Comparison of ENCODE assay signal across 12 cellular contexts in the genomic region with DNA sequence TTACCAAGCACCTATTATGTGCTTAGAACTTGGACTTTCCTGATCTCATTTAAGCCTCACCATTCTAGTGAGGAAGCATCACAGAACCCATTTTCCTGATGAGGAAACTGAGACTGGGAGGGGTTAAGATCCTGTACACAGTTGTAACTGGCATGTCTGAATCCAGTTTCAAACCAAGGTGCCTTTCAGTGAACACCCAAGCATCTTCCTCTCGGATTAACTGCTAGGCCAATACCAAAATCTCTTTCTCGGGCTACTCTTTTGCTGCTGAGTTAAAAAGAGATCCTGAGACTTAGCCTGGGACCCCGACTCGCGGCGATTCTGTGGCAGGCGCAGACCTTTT. TPM values are rescaled to one million over a fixed set of nuclear protein-coding genes. Genes with fewer than 3 reads are reported as not detected.
A peak's percentile ranks its signal among the peaks of the same experiment; 100 is the strongest.
DNase-seq lines count a peak whose midpoint lies in the region; ATAC-seq and TF ChIP-seq lines count a peak whose summit lies in the region.
"Had no signal": no experiment of that assay in that cellular context is flagged by ENCODE, and none has a peak within 500 bp of the region (broad histone marks: within the 10 kb centered on the region; RNA-seq: fewer than 3 reads in every experiment).

No MANE protein-coding gene starts in this region.

- in situ Hi-C loops in gastrocnemius medialis (cut with MboI; ENCODE audit: low sequenced_read_pairs in 4 of 4), result loop anchor here in 3 of 4 donors (5.0 to 25.0 kb wide), 4 partner anchors 184 to 326 kb away; no protein-coding TSS in a partner anchor

- TF ChIP-seq POLR2A in gastrocnemius medialis (IDR thresholded peaks at IDR 0.05), result no peak

- H3F3A ChIP-seq in GM23338 (replicated peaks; ENCODE audit: low read depth), result 0 out of 2 replicates have a peak, but pooled peaks cover 3% of the 10 kb centered on the region

- no peaks in the 10 kb centered on the region for H3K9me2 ChIP-seq in GM23338 (ENCODE audit: insufficient read depth)

- H3K4me3 ChIP-seq in GM23338, result peak overlapping the region; percentile 77
- H3K4me3 ChIP-seq in RWPE2 (ENCODE audit: severe bottlenecking), result peak overlapping the region; percentile 36
- H3K4me3 ChIP-seq in gastrocnemius medialis, result peak overlapping the region in 3 of 4 donors; percentile 50 to 72 (median 61)
- H3K4me3 ChIP-seq in BE2C (ENCODE audit: low read depth, low read length), result no peak overlapping the region

- ATAC-seq in GM23338 (no peak), RWPE2 (ENCODE audit: low read depth) (no peak), foreskin keratinocyte (no peak), gastrocnemius medialis (no peak), HG03097 (IDR thresholded peaks at IDR 0.05; ENCODE audit: low FRiP score, unreplicated experiment) (no peak)

- 0 out of 2 replicates have a peak, but pooled peaks cover 3% of the 10 kb centered on the region for H4K20me1 ChIP-seq in GM23338 (replicated peaks; ENCODE audit: insufficient read depth)

- peak overlapping the region; percentile 90 for H2AFZ ChIP-seq in GM23338

- TF ChIP-seq CTCF in GM23338 (conservative IDR thresholded peaks at IDR 0.05; ENCODE audit: low read depth in 2 of 2) (no peak), RWPE2 (IDR thresholded peaks at IDR 0.05; ENCODE audit: poor library complexity, severe bottlenecking) (no peak), foreskin keratinocyte (conservative IDR thresholded peaks at IDR 0.05) (no peak), gastrocnemius medialis (IDR thresholded peaks at IDR 0.05 in 4 of 5, conservative IDR thresholded peaks at IDR 0.05 in 1 of 5) (no peak), BE2C (IDR thresholded peaks at IDR 0.05; ENCODE audit: low read depth, low read length) (no peak)

- H3K4me2 ChIP-seq in GM23338, result peak overlapping the region; percentile 98

- no peaks in the 10 kb centered on the region for H3K9me3 Mint-ChIP-seq in GM23338

- H3K9me3 ChIP-seq in RWPE2 (ENCODE audit: severe bottlenecking) (peaks cover 3% of the 10 kb centered on the region), gastrocnemius medialis (no peaks in the 10 kb centered on the region), BE2C (no peaks in the 10 kb centered on the region)
- H3K9me3 ChIP-seq: Caco-2 had no signal

- no peak overlapping the region for H3K27ac Mint-ChIP-seq in GM23338
- H3K27ac Mint-ChIP-seq: activated naive CD8-positive, alpha-beta T cell; progenitor cell of endocrine pancreas had no signal

- H3K79me2 ChIP-seq in GM23338 (replicated peaks; ENCODE audit: insufficient read depth), result no peaks in the 10 kb centered on the region

- H3K36me3 Mint-ChIP-seq in GM23338 (ENCODE audit: low read depth), result no peaks in the 10 kb centered on the region
- H3K36me3 Mint-ChIP-seq: activated naive CD8-positive, alpha-beta T cell had no signal

- peaks cover 31% of the 10 kb centered on the region for H3K27me3 Mint-ChIP-seq in GM23338 (ENCODE audit: insufficient read depth, low read depth, poor library complexity)

- H3K27me3 ChIP-seq in GM23338 (ENCODE audit: insufficient read depth) (peaks cover 47% of the 10 kb centered on the region), RWPE2 (ENCODE audit: insufficient read depth, poor library complexity, severe bottlenecking) (peaks cover 19% of the 10 kb centered on the region), foreskin keratinocyte (peaks cover 7% of the 10 kb centered on the region), gastrocnemius medialis (peaks cover 24 to 28% (median 27%) of the 10 kb centered on the region in 3 donors), BE2C (peaks cover 39% of the 10 kb centered on the region)

- peaks cover 10% of the 10 kb centered on the region; the same call in 2 of the 3 replicates for H3K4me1 Mint-ChIP-seq in GM23338

- DNase-seq in GM23338 (ENCODE audit: low spot score) (no peak), RWPE2 (ENCODE audit: low spot score) (no peak), foreskin keratinocyte (peak in 1 of 2 donors; percentile 31), gastrocnemius medialis (no peak), cortex of kidney (lab: John Stamatoyannopoulos, UW) (no peak), BE2C (no peak)
- no peak for DNase-seq in stimulated activated CD4-positive, alpha-beta T cell treated with anti-CD3 and anti-CD28 coated beads, Interleukin-2, amount 100 ng/mL, for 48 hours
- DNase-seq: kidney glomerular epithelial cell had no signal

- intact Hi-C loops in gastrocnemius medialis (cut with DNase I; ENCODE audit: low total_unique reads), result loop anchor here (1.0 to 5.0 kb wide), 3 partner anchors 161 to 323 kb away; no protein-coding TSS in a partner anchor

- H3K4me1 ChIP-seq in GM23338 (ENCODE audit: insufficient read depth) (peaks cover 7% of the 10 kb centered on the region), RWPE2 (ENCODE audit: insufficient read depth, poor library complexity, severe bottlenecking) (peaks cover 24% of the 10 kb centered on the region), foreskin keratinocyte (peaks cover 20% of the 10 kb centered on the region), gastrocnemius medialis (peaks cover 20 to 24% of the 10 kb centered on the region in 2 donors), BE2C (no peaks in the 10 kb centered on the region)
- H3K4me1 ChIP-seq: Caco-2 had no signal

- peak overlapping the region; percentile 46; the same call in 2 of the 3 replicates for H3K4me3 Mint-ChIP-seq in GM23338

- H3K27ac ChIP-seq in GM23338 (ENCODE audit: low read depth) (no peak overlapping the region), RWPE2 (ENCODE audit: poor library complexity, severe bottlenecking) (peak overlapping the region; percentile 57), foreskin keratinocyte (peak overlapping the region; percentile 13), gastrocnemius medialis (no peak overlapping the region)

- H3K36me3 ChIP-seq in GM23338 (ENCODE audit: insufficient read depth) (no peaks in the 10 kb centered on the region), RWPE2 (ENCODE audit: low read depth) (no peaks in the 10 kb centered on the region), gastrocnemius medialis (no peaks in the 10 kb centered on the region), BE2C (no peaks in the 10 kb centered on the region)

TF ChIP-seq in GM23338, 12 proteins besides CTCF, POLR2A, EP300 and RAD21 (continues in another document):
- TF ChIP-seq EZH2 (IDR thresholded peaks at IDR 0.05; ENCODE audit: low read depth, unreplicated experiment) (no peak), STAT1 (IDR thresholded peaks at IDR 0.05; ENCODE audit: unreplicated experiment) (no peak), ZNF114 (CRISPR knock-in tag; IDR thresholded peaks at IDR 0.05) (no peak), JUNB (IDR thresholded peaks at IDR 0.05; ENCODE audit: unreplicated experiment) (no peak), ZNF331 (CRISPR knock-in tag; IDR thresholded peaks at IDR 0.05; ENCODE audit: low read depth) (no peak), CREB1 (CRISPR knock-in tag; IDR thresholded peaks at IDR 0.05; ENCODE audit: low read depth) (no peak), POLR2AphosphoS5 (IDR thresholded peaks at IDR 0.05; ENCODE audit: low read depth) (no peak), NANOG (IDR thresholded peaks at IDR 0.05; ENCODE audit: borderline replicate concordance) (no peak), EZH2phosphoT487 (IDR thresholded peaks at IDR 0.05; ENCODE audit: unreplicated experiment) (no peak)
- TF ChIP-seq, protein P1, sequence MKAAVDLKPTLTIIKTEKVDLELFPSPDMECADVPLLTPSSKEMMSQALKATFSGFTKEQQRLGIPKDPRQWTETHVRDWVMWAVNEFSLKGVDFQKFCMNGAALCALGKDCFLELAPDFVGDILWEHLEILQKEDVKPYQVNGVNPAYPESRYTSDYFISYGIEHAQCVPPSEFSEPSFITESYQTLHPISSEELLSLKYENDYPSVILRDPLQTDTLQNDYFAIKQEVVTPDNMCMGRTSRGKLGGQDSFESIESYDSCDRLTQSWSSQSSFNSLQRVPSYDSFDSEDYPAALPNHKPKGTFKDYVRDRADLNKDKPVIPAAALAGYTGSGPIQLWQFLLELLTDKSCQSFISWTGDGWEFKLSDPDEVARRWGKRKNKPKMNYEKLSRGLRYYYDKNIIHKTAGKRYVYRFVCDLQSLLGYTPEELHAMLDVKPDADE (IDR thresholded peaks at IDR 0.05), result no peak
- TF ChIP-seq, protein P2, sequence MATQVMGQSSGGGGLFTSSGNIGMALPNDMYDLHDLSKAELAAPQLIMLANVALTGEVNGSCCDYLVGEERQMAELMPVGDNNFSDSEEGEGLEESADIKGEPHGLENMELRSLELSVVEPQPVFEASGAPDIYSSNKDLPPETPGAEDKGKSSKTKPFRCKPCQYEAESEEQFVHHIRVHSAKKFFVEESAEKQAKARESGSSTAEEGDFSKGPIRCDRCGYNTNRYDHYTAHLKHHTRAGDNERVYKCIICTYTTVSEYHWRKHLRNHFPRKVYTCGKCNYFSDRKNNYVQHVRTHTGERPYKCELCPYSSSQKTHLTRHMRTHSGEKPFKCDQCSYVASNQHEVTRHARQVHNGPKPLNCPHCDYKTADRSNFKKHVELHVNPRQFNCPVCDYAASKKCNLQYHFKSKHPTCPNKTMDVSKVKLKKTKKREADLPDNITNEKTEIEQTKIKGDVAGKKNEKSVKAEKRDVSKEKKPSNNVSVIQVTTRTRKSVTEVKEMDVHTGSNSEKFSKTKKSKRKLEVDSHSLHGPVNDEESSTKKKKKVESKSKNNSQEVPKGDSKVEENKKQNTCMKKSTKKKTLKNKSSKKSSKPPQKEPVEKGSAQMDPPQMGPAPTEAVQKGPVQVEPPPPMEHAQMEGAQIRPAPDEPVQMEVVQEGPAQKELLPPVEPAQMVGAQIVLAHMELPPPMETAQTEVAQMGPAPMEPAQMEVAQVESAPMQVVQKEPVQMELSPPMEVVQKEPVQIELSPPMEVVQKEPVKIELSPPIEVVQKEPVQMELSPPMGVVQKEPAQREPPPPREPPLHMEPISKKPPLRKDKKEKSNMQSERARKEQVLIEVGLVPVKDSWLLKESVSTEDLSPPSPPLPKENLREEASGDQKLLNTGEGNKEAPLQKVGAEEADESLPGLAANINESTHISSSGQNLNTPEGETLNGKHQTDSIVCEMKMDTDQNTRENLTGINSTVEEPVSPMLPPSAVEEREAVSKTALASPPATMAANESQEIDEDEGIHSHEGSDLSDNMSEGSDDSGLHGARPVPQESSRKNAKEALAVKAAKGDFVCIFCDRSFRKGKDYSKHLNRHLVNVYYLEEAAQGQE (IDR thresholded peaks at IDR 0.05; ENCODE audit: unreplicated experiment), result no peak

RNA-seq across cellular contexts. Expression of a gene that starts 0.6 kb away (rescaled TPM):
- total RNA-seq in GM23338 (2014; rRNA removed; shearing (Covaris generic)), result 2.1 and 4.1 TPM in 2 replicates
- polyA plus RNA-seq in GM23338 (2016; fragmentation: Nextera tagmentation; extraction: Ambion mirVana) (0.27 and 0.33 TPM in 2 replicates), foreskin keratinocyte (0.22 and 0.49 TPM in 2 replicates)
- total RNA-seq in foreskin keratinocyte (0.71 and 1.2 TPM in 2 replicates), gastrocnemius medialis (under 1 TPM in 1 of 4 donors, not detected in 3; 0.04 TPM)
- 6.1 TPM for polyA plus RNA-seq in BE2C (2012; ENCODE audit: insufficient read depth, insufficient read length, low read depth)

Comparison
In these comparisons a context has a peak if more than half of its experiments do, and no peak if none do; other contexts are left out.
1. H3K27ac ChIP-seq: peak in RWPE2 (single experiment) and foreskin keratinocyte (single experiment); none in GM23338 (single experiment) and gastrocnemius medialis (0 of 4).